ENCODE assay signal across 8 cellular contexts in genomic region chr1:153963030-153963849, GRCh38. TPM values are rescaled to one million over a fixed set of nuclear protein-coding genes. Genes with fewer than 3 reads are reported as not detected.
DNase-seq lines count a peak whose midpoint lies in the region; ATAC-seq, FAIRE-seq and TF ChIP-seq lines count a peak whose summit lies in the region.

Gene SLC39A1, minus strand, starts transcription at chr1:153963537. Its CDS starts 822 bp downstream, at chr1:153962715.

- peaks cover 0 to 72% of the 10 kb centered on the region in 2 donors for H3K4me1 ChIP-seq in right atrium auricular region

- H3K36me3 ChIP-seq in right atrium auricular region, result peaks cover 16% of the 10 kb centered on the region

- peak within 1 kb of the TSS; percentile 97 to 98 for H3K27ac ChIP-seq in right atrium auricular region

- no peaks in the 10 kb centered on the region for H3K9me3 ChIP-seq in right atrium auricular region

- no peaks in the 10 kb centered on the region for H3K27me3 ChIP-seq in right atrium auricular region

- peak within 1 kb of the TSS; percentile 79 to 81 for H3K4me3 ChIP-seq in right atrium auricular region

- TF ChIP-seq CTCF in GM13976 (IDR thresholded peaks at IDR 0.05; ENCODE audit: borderline replicate concordance, control extremely low read depth, extremely low read depth, insufficient read depth, missing control alignments) (no peak), right atrium auricular region (IDR thresholded peaks at IDR 0.05) (no peak)

- peak; percentile 82 for FAIRE-seq in urothelium cell line (lab: Jason Lieb, UNC)

- in situ Hi-C loops in GM13976 (cut with MboI; ENCODE audit: low sequenced_read_pairs, unreplicated experiment), result no loop called here

- DNase-seq in GM13976 (ENCODE audit: low spot score), result peak; percentile 93
- DNase-seq in NCI-H2081 (lab: John Stamatoyannopoulos, UW), result peak; percentile 99 to 100
- DNase-seq in T-helper 22 cell (ENCODE audit: low read depth), result peak; percentile 95
- DNase-seq in anterior cingulate cortex (lab: John Stamatoyannopoulos, UW), result peak; percentile 71 to 99 (median 96)
- peak; percentile 99 for DNase-seq in right atrium auricular region (ENCODE audit: low spot score)
- peak; percentile 80 for DNase-seq in pulmonary artery endothelial cell (ENCODE audit: low read depth, low spot score)
- DNase-seq in urothelium cell line (ENCODE audit: low spot score), result peak; percentile 96

- peak; percentile 31 for ATAC-seq in HG02970 (IDR thresholded peaks at IDR 0.05; ENCODE audit: low FRiP score, unreplicated experiment)

RNA-seq across cellular contexts. Expression of gene SLC39A1, which starts in this region (rescaled TPM):
- total RNA-seq in right atrium auricular region, result 10 to 100 TPM; 56.7 to 95.4 TPM
- 102 and 132 TPM in 2 replicates for total RNA-seq in pulmonary artery endothelial cell

Comparison
In these comparisons a context has a peak if more than half of its experiments do, and no peak if none do; other contexts are left out.
1. Peak in every context shown above with its lines: DNase-seq, ATAC-seq, H3K4me3 ChIP-seq and H3K27ac ChIP-seq.